Comparison of ENCODE assay signal across 7 cellular contexts in genomic region chr9:22189471-22189870, GRCh38.
"Had no signal": no experiment of that assay in that cellular context is flagged by ENCODE, and none has a peak within 500 bp of the region (broad histone marks: within the 10 kb centered on the region; RNA-seq: fewer than 3 reads in every experiment).

No MANE protein-coding gene starts in this region.

- FAIRE-seq: G401.6, GM12878, GM12891, GM12892, GM19239 had no signal

- H3K4me3 ChIP-seq: GM12878 had no signal

- ATAC-seq: GM12878 had no signal

- DNase-seq: GDM1, GF-D8 had no signal
